ENCODE assay signal across 23 cellular contexts in the genomic region with DNA sequence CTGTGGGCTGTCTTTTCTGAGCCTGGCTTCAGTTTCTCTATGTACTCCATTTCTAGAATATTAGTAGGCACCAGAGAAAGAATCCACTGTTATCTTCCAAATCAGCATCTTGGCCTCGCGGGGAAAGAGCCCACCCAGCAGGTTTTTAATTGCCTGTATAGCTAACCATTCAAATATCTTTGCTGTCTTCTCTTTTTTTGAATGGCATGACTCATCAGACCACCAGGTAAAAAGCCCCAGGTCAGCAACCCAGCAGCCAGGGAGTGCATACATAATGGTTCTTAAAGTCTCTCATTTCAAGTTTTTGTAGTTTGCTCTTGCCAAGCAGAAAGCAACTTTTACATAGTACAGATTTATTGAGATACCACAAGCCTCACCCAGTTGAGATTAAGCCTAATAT. TPM values are rescaled to one million over a fixed set of nuclear protein-coding genes. Genes with fewer than 3 reads are reported as not detected.
DNase-seq lines count a peak whose midpoint lies in the region; ATAC-seq, FAIRE-seq and TF ChIP-seq lines count a peak whose summit lies in the region.
"Had no signal": no experiment of that assay in that cellular context is flagged by ENCODE, and none has a peak within 500 bp of the region (broad histone marks: within the 10 kb centered on the region; RNA-seq: fewer than 3 reads in every experiment).

No MANE protein-coding gene starts in this region.

- 0 out of 4 replicates have a peak, but pooled peaks of 1 of the 2 experiments have one; percentile 3 for TF ChIP-seq RAD21 in H1 (IDR thresholded peaks at IDR 0.05 in 1 of 2, conservative IDR thresholded peaks at IDR 0.05 in 1 of 2; ENCODE audit: low read depth in 2 of 2, low read length in 2 of 2)

- H3K27ac ChIP-seq in H1 (ENCODE audit: low read depth, low read length): peak overlapping the region; percentile 57; the same call in 1 of the 2 replicates
- H3K27ac ChIP-seq: cardiac muscle cell, HL-60, transverse colon had no signal

- no peak overlapping the region for H3K14ac ChIP-seq in H1 (ENCODE audit: insufficient read length)

- no peaks in the 10 kb centered on the region for H3K36me3 ChIP-seq in H1 (ENCODE audit: control insufficient read depth in 2 of 4, insufficient read depth in 4 of 4, low read length in 3 of 4)
- H3K36me3 ChIP-seq: cardiac muscle cell, transverse colon had no signal

- no peak overlapping the region for H3K23ac ChIP-seq in H1 (ENCODE audit: insufficient read length)

- H3K79me2 ChIP-seq in H1 (ENCODE audit: control insufficient read depth in 1 of 2, insufficient read depth in 2 of 2, low read length in 2 of 2): no peaks in the 10 kb centered on the region

- TF ChIP-seq POLR2A in H1 (IDR thresholded peaks at IDR 0.05; ENCODE audit: control extremely low read depth in 1 of 2, low read depth in 2 of 2, low read length in 2 of 2): no peak

- POLR2A ChIA-PET in H1 (lab: Charles Lee; ENCODE audit: partially characterized antibody): interaction anchor here (0.6 to 2.5 kb wide), 5 partner anchors 10 to 449 kb away, joined by 3 to 21 read pairs (median 3); no protein-coding TSS in a partner anchor

- peak overlapping the region; percentile 92 for H3K27ac Mint-ChIP-seq in stimulated activated naive B cell treated with anti-CD40 and anti-IgM and Interleukin-4, amounts not matched to agents 10 μg/mL and 1 μg/mL and 100 μg/mL, for 72 hours
- H3K27ac Mint-ChIP-seq in HFFc6: no peak overlapping the region
- H3K27ac Mint-ChIP-seq: activated naive CD8-positive, alpha-beta T cell had no signal

- H3K27me3 Mint-ChIP-seq in stimulated activated naive B cell treated with anti-CD40 and anti-IgM and Interleukin-4, amounts not matched to agents 10 μg/mL and 1 μg/mL and 100 μg/mL, for 72 hours: no peaks in the 10 kb centered on the region
- peaks cover 9% of the 10 kb centered on the region for H3K27me3 Mint-ChIP-seq in HFFc6 (ENCODE audit: insufficient read depth)
- H3K27me3 Mint-ChIP-seq: activated naive CD8-positive, alpha-beta T cell had no signal

- H4K20me1 ChIP-seq in H1 (replicated peaks in 1 of 2; ENCODE audit: control insufficient read depth in 1 of 2, insufficient read depth in 2 of 2, low read length in 2 of 2): no peaks in the 10 kb centered on the region

- H2AFZ ChIP-seq in H1 (ENCODE audit: low read length): no peak overlapping the region

- TF ChIP-seq EP300 in H1 (IDR thresholded peaks at IDR 0.05; ENCODE audit: borderline replicate concordance in 1 of 2, low read depth in 2 of 2, low read length in 2 of 2): no peak

- H3K4me1 Mint-ChIP-seq in stimulated activated naive B cell treated with anti-CD40 and anti-IgM and Interleukin-4, amounts not matched to agents 10 μg/mL and 1 μg/mL and 100 μg/mL, for 72 hours: peaks cover 13 to 20% of the 10 kb centered on the region in 2 donors
- peaks cover 30% of the 10 kb centered on the region for H3K4me1 Mint-ChIP-seq in HFFc6 (ENCODE audit: low read depth)

- peak overlapping the region; percentile 9 to 56; a peak in 3 of 4 replicates for H3K4me2 ChIP-seq in H1 (ENCODE audit: insufficient read depth in 1 of 2, low read depth in 2 of 2, low read length in 2 of 2)

- peak overlapping the region in 1 of 4 experiments; percentile 40; a peak in 2 of 8 replicates for H3K4me3 ChIP-seq in H1 (ENCODE audit: extremely low read depth in 1 of 4, insufficient read depth in 2 of 4, low read depth in 3 of 4, low read length in 4 of 4)
- H3K4me3 ChIP-seq: cardiac muscle cell, transverse colon had no signal

- H2BK120ac ChIP-seq in H1 (replicated peaks; ENCODE audit: low read depth, low read length): no peak overlapping the region

- no peaks in the 10 kb centered on the region for H3K23me2 ChIP-seq in H1 (ENCODE audit: low read depth, low read length)

- H4K5ac ChIP-seq in H1 (ENCODE audit: insufficient read length, low read depth, low read length): peak overlapping the region; percentile 18

- H3K27me3 ChIP-seq in H1 (replicated peaks in 1 of 4; ENCODE audit: control insufficient read depth in 3 of 4, extremely low read depth in 1 of 4, insufficient read depth in 3 of 4, low read length in 3 of 4): no peaks in the 10 kb centered on the region
- H3K27me3 ChIP-seq: cardiac muscle cell, transverse colon had no signal

- H2BK12ac ChIP-seq in H1 (ENCODE audit: low read depth, low read length): no peak overlapping the region

- no peak overlapping the region for H2AK5ac ChIP-seq in H1 (ENCODE audit: low read depth, low read length)

- no peak overlapping the region for H4K8ac ChIP-seq in H1 (ENCODE audit: extremely low read depth, insufficient read depth, low read length)

- H3K4me1 ChIP-seq in H1 (replicated peaks in 1 of 4; ENCODE audit: control insufficient read depth in 3 of 4, insufficient read depth in 4 of 4, low read length in 3 of 4): peaks cover 0 to 7% (median 7%) of the 10 kb centered on the region in 4 experiments; a peak in 4 of 7 replicates
- H3K4me1 ChIP-seq: transverse colon had no signal

- H3K36me3 Mint-ChIP-seq in stimulated activated naive B cell treated with anti-CD40 and anti-IgM and Interleukin-4, amounts not matched to agents 10 μg/mL and 1 μg/mL and 100 μg/mL, for 72 hours: peaks cover 0 to 5% of the 10 kb centered on the region in 2 donors
- no peaks in the 10 kb centered on the region for H3K36me3 Mint-ChIP-seq in HFFc6 (ENCODE audit: low read depth)
- H3K36me3 Mint-ChIP-seq: activated naive CD8-positive, alpha-beta T cell had no signal

- H3K56ac ChIP-seq in H1 (replicated peaks; ENCODE audit: insufficient read length, low read depth, low read length): no peak overlapping the region

- peak overlapping the region; percentile 17 to 22 for H3K4me3 Mint-ChIP-seq in stimulated activated naive B cell treated with anti-CD40 and anti-IgM and Interleukin-4, amounts not matched to agents 10 μg/mL and 1 μg/mL and 100 μg/mL, for 72 hours
- no peak overlapping the region for H3K4me3 Mint-ChIP-seq in HFFc6
- H3K4me3 Mint-ChIP-seq: activated naive CD8-positive, alpha-beta T cell; CD14-positive monocyte; effector memory CD8-positive, alpha-beta T cell; neural crest cell had no signal

- no peak overlapping the region for H3K9ac ChIP-seq in H1 (replicated peaks in 1 of 4; ENCODE audit: extremely low read depth in 1 of 4, low read depth in 3 of 4, low read length in 3 of 4)

- H4K91ac ChIP-seq in H1 (replicated peaks; ENCODE audit: insufficient read length, low read length): no peak overlapping the region

- no peaks in the 10 kb centered on the region for H3K9me3 Mint-ChIP-seq in stimulated activated naive B cell treated with anti-CD40 and anti-IgM and Interleukin-4, amounts not matched to agents 10 μg/mL and 1 μg/mL and 100 μg/mL, for 72 hours
- no peaks in the 10 kb centered on the region for H3K9me3 Mint-ChIP-seq in HFFc6
- H3K9me3 Mint-ChIP-seq: effector memory CD8-positive, alpha-beta T cell; neural crest cell had no signal

- H2BK15ac ChIP-seq in H1 (ENCODE audit: low read length): no peak overlapping the region

- no peaks in the 10 kb centered on the region for H3K9me3 ChIP-seq in H1 (ENCODE audit: insufficient read depth in 2 of 2, low read depth in 1 of 2, low read length in 1 of 2)
- H3K9me3 ChIP-seq: transverse colon had no signal

- DNase-seq in H1 (ENCODE audit: low read depth in 1 of 2, low spot score in 2 of 2) (no peak), NCI-H748 treated with DMSO at 0.1 percent for 48 hours (lab: John Stamatoyannopoulos, UW) (no peak), NCI-H510A treated with DMSO at 0.1 percent for 48 hours (lab: John Stamatoyannopoulos, UW) (no peak), HFFc6 (no peak)
- peak; percentile 6 for DNase-seq in stimulated activated naive B cell treated with anti-CD40 and anti-IgM and Interleukin-4, amounts not matched to agents 10 μg/mL and 1 μg/mL and 100 μg/mL, for 72 hours
- no peak for DNase-seq in activated CD4-positive, alpha-beta T cell treated with anti-CD3 and anti-CD28 coated beads, Interleukin-2, amount 50 U/mL, for 4 hours
- DNase-seq: activated CD4-positive, alpha-beta T cell treated with anti-CD3 and anti-CD28 coated beads for 1 hour; DND-41; effector memory CD8-positive, alpha-beta T cell; Karpas-422; mammary epithelial cell; NCI-H146; NCI-H526; stimulated activated CD4-positive, alpha-beta T cell treated with anti-CD3 and anti-CD28 coated beads, Interleukin-2, amount 100 ng/mL, for 48 hours; transverse colon had no signal

- WGBS in H1 (ENCODE audit: extremely low coverage in 1 of 2, insufficient coverage in 1 of 2, insufficient read length in 1 of 2, insufficient replicate concordance in 2 of 2, low coverage in 1 of 2, low lambda C conversion rate in 2 of 2, missing lambda C conversion rate in 1 of 2), 2 experiments: 0% methylated on average over 2 of the region's 2 CpGs; no CpG with 5 or more reads in 1 of the 2 experiments

- CTCF ChIA-PET in H1 (lab: Charles Lee; ENCODE audit: partially characterized antibody): interaction anchor here (0.7 to 2.0 kb wide), 3 partner anchors 9 to 445 kb away, joined by 3 to 7 read pairs (median 3); a partner anchor contains a TSS

- no peaks in the 10 kb centered on the region for H3K79me1 ChIP-seq in H1 (ENCODE audit: low read depth, low read length)

- peak; percentile 64 for ATAC-seq in GM19023 (IDR thresholded peaks at IDR 0.05; ENCODE audit: unreplicated experiment)
- ATAC-seq in HG02981 (IDR thresholded peaks at IDR 0.05; ENCODE audit: unreplicated experiment): peak; percentile 41
- peak; percentile 83 to 84 for ATAC-seq in stimulated activated naive B cell treated with anti-CD40 and anti-IgM and Interleukin-4, amounts not matched to agents 10 μg/mL and 1 μg/mL and 100 μg/mL, for 72 hours (replicated peaks)
- ATAC-seq: effector memory CD8-positive, alpha-beta T cell had no signal

- H3K18ac ChIP-seq in H1 (ENCODE audit: extremely low read depth, low read length): no peak overlapping the region

- peak; percentile 57 for FAIRE-seq in H1 (lab: Jason Lieb, UNC)
- FAIRE-seq: GM12892 had no signal

- no peak for TF ChIP-seq CTCF in H1 (IDR thresholded peaks at IDR 0.05; ENCODE audit: control extremely low read depth in 1 of 3, insufficient read depth in 1 of 3, low read depth in 1 of 3, low read length in 3 of 3)
- no peak for TF ChIP-seq CTCF in HFFc6 (IDR thresholded peaks at IDR 0.05)

- H2BK5ac ChIP-seq in H1 (ENCODE audit: low read depth, low read length): peak overlapping the region; percentile 17; the same call in 1 of the 2 replicates

- no peak overlapping the region for H2BK20ac ChIP-seq in H1 (ENCODE audit: low read length)

- no peak overlapping the region for H3K4ac ChIP-seq in H1 (replicated peaks; ENCODE audit: insufficient read length, low read depth, low read length)

RNA-seq across cellular contexts. Expression of a gene that starts 50.7 kb away (rescaled TPM):
- 164 and 178 TPM in 2 replicates for total RNA-seq in H1 (2021; fragmentation: NEBNext Ultra II Directional; extraction: Animal tissue kit (Norgen Biotek cat#: 25700))
- 30.2 and 50.6 TPM in 2 replicates for polyA plus RNA-seq in H1 (2011; rRNA removed)
- 58.1 TPM for polyA plus RNA-seq in H1 (2011; cell fraction: cytosol; rRNA removed)
- 12.7 TPM for polyA plus RNA-seq in H1 (2011; cell fraction: nucleus; rRNA removed)
- 68.3 to 145 TPM (median 73.8 TPM) in 4 replicates for polyA plus RNA-seq in H1 (2012, experiment 1 of 2)
- 16.6 TPM for polyA plus RNA-seq in H1 (2012, experiment 2 of 2)
- polyA plus RNA-seq in H1 (2013, experiment 1 of 2): 65.5 TPM
- 70.9 TPM for polyA plus RNA-seq in H1 (2013, experiment 2 of 2)
- polyA minus RNA-seq in H1 (2011; rRNA and poly(A)+ RNA removed): 46.0 and 54.7 TPM in 2 replicates
- 41.5 TPM for polyA minus RNA-seq in H1 (2011; cell fraction: cytosol; rRNA and poly(A)+ RNA removed)
- polyA minus RNA-seq in H1 (2011; cell fraction: nucleus; rRNA and poly(A)+ RNA removed): 61.4 TPM
- 100 to 1,000 TPM; 125 to 164 (median 141) TPM for total RNA-seq in HFFc6 (2021; fragmentation: NEBNext Ultra II Directional; extraction: Animal tissue kit (Norgen Biotek cat#: 25700))

RNA-seq across cellular contexts. Expression of a gene that starts 50.8 kb away (rescaled TPM):
- 7.3 and 8.3 TPM in 2 replicates for total RNA-seq in H1 (2021; fragmentation: NEBNext Ultra II Directional; extraction: Animal tissue kit (Norgen Biotek cat#: 25700))
- polyA plus RNA-seq in H1 (2011; rRNA removed): 1.2 and 3.0 TPM in 2 replicates
- polyA plus RNA-seq in H1 (2011; cell fraction: cytosol; rRNA removed): 4.6 TPM
- polyA plus RNA-seq in H1 (2011; cell fraction: nucleus; rRNA removed): 0.64 TPM
- 5.5 to 11.5 TPM (median 6.3 TPM) in 4 replicates for polyA plus RNA-seq in H1 (2012, experiment 1 of 2)
- 2.0 TPM for polyA plus RNA-seq in H1 (2012, experiment 2 of 2)
- polyA plus RNA-seq in H1 (2013, experiment 1 of 2): 11.0 TPM
- polyA plus RNA-seq in H1 (2013, experiment 2 of 2): 11.2 TPM
- 0.95 and 3.2 TPM in 2 replicates for polyA minus RNA-seq in H1 (2011; rRNA and poly(A)+ RNA removed)
- not detected for polyA minus RNA-seq in H1 (2011; cell fraction: cytosol; rRNA and poly(A)+ RNA removed)
- 10.2 TPM for polyA minus RNA-seq in H1 (2011; cell fraction: nucleus; rRNA and poly(A)+ RNA removed)
- total RNA-seq in HFFc6 (2021; fragmentation: NEBNext Ultra II Directional; extraction: Animal tissue kit (Norgen Biotek cat#: 25700)): 10 to 100 TPM; 13.6 to 17.1 (median 14.4) TPM
